ENCODE assay signal across 30 cellular contexts in the genomic region with DNA sequence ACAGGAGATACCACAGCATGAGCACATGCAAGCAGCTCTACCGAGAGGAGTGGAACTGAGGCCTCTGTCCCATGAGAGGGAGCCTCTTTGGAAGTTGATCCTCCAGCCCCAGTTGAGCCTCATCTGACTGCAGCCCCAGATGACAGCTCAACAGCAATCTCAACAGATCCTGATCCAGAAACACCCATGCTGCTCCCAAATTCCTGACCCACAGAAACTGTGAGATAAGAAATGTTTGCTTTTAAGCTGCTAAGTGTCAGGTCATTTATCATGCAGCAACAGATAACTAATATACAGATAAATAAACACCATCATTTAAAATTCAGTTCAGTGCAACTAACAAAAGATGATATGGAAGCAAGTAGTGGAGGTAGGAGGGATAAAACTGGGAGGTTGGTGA.
"Had no signal": no experiment of that assay in that cellular context is flagged by ENCODE, and none has a peak within 500 bp of the region (broad histone marks: within the 10 kb centered on the region; RNA-seq: fewer than 3 reads in every experiment).

No MANE protein-coding gene starts in this region.

- H3K27me3 ChIP-seq: left lung, neural progenitor cell, neutrophil, sigmoid colon, spleen, suprapubic skin, tibial artery, upper lobe of left lung had no signal

- H3K9me3 ChIP-seq: left lung, lower lobe of right lung, neutrophil, prostate gland, sigmoid colon, spleen, suprapubic skin, thoracic aorta, tibial artery, upper lobe of left lung had no signal

- H3K36me3 Mint-ChIP-seq: immature natural killer cell, mesothelial cell of epicardium, naive B cell, natural killer cell, neural progenitor cell had no signal

- H3K9ac ChIP-seq: neural progenitor cell, parathyroid adenoma had no signal

- H3K79me2 ChIP-seq: parathyroid adenoma had no signal

- H3K27ac Mint-ChIP-seq: mesothelial cell of epicardium; natural killer cell; nephron progenitor cell; neural progenitor cell; stimulated activated effector memory CD8-positive, alpha-beta T cell treated with anti-CD3 and anti-CD28 coated beads, Interleukin-12 subunit alpha, Interleukin-12 subunit beta, amount 100 ng/mL, for 72 hours; stimulated activated naive CD8-positive, alpha-beta T cell treated with anti-CD3 and anti-CD28 coated beads, Interleukin-15, Interleukin-2, amounts not matched to agents 100 ng/mL and 50 ng/mL, for 24 hours had no signal

- H3K4me3 ChIP-seq: left lung, lower lobe of right lung, neural progenitor cell, prostate gland, sigmoid colon, spleen, suprapubic skin, thoracic aorta, tibial artery, upper lobe of left lung had no signal

- H3K4me1 ChIP-seq: neural progenitor cell had no signal

- H3K27ac ChIP-seq: left lung, lower lobe of right lung, neural progenitor cell, neutrophil, parathyroid adenoma, prostate gland, sigmoid colon, spleen, suprapubic skin, thoracic aorta, tibial artery, upper lobe of left lung had no signal

- ATAC-seq: left colon; left lung; lower lobe of right lung; natural killer cell; right cardiac atrium; stimulated activated effector memory CD8-positive, alpha-beta T cell treated with anti-CD3 and anti-CD28 coated beads, Interleukin-12 subunit alpha, Interleukin-12 subunit beta, amount 100 ng/mL, for 72 hours had no signal

- H3K9me3 Mint-ChIP-seq: immature natural killer cell; mesothelial cell of epicardium; neural progenitor cell; stimulated activated effector memory CD8-positive, alpha-beta T cell treated with anti-CD3 and anti-CD28 coated beads, Interleukin-12 subunit alpha, Interleukin-12 subunit beta, amount 100 ng/mL, for 72 hours; stimulated activated naive CD8-positive, alpha-beta T cell treated with anti-CD3 and anti-CD28 coated beads, Interleukin-15, Interleukin-2, amounts not matched to agents 100 ng/mL and 50 ng/mL, for 24 hours had no signal

- H2AFZ ChIP-seq: neural progenitor cell, parathyroid adenoma had no signal

- H3K36me3 ChIP-seq: left lung, lower lobe of right lung, neural progenitor cell, neutrophil, prostate gland, sigmoid colon, spleen, suprapubic skin, thoracic aorta, tibial artery, upper lobe of left lung had no signal

- H3K4me2 ChIP-seq: neural progenitor cell had no signal

- H3K27me3 Mint-ChIP-seq: naive B cell; stimulated activated naive CD8-positive, alpha-beta T cell treated with anti-CD3 and anti-CD28 coated beads, Interleukin-15, Interleukin-2, amounts not matched to agents 100 ng/mL and 50 ng/mL, for 24 hours had no signal

- H3K4me3 Mint-ChIP-seq: immature natural killer cell; mesothelial cell of epicardium; naive B cell; natural killer cell; nephron progenitor cell; neural progenitor cell; stimulated activated effector memory CD8-positive, alpha-beta T cell treated with anti-CD3 and anti-CD28 coated beads, Interleukin-12 subunit alpha, Interleukin-12 subunit beta, amount 100 ng/mL, for 72 hours; stimulated activated naive CD8-positive, alpha-beta T cell treated with anti-CD3 and anti-CD28 coated beads, Interleukin-15, Interleukin-2, amounts not matched to agents 100 ng/mL and 50 ng/mL, for 24 hours had no signal

- DNase-seq: hypothalamus; immature natural killer cell; kidney; left colon; left lung; lower lobe of right lung; mammary epithelial cell; mesenchymal stem cell; naive B cell; natural killer cell; nephron progenitor cell; occipital lobe; retina; right cardiac atrium; sigmoid colon; small intestine; spleen; stimulated activated CD4-positive, alpha-beta T cell treated with anti-CD3 and anti-CD28 coated beads, Interleukin-4, amount 100 ng/mL, for 24 hours; stimulated activated naive CD4-positive, alpha-beta T cell; tibial artery; upper lobe of left lung had no signal
